In the genomic region with DNA sequence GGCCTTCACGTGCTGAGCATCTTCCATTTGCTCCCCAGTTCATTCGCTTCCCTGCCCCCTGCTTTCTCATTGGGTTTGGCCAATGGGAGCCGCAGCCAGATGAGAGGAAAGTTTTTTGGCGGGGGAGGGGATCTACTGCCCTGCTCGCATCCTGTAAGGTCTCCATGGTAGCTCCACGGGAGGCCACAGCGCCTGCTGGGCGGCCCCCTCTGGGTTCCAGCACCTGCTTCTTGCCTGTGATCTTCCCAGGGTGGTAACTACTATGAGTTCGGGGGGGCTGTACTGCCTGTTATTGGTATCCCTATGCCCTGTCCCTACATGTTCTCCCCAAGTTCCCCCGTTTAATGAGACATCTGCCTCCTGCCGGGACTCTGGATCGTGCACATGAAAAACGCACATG, we compare ENCODE assay signal across 21 cellular contexts. TPM values are rescaled to one million over a fixed set of nuclear protein-coding genes. Genes with fewer than 3 reads are reported as not detected.
DNase-seq lines count a peak whose midpoint lies in the region; ATAC-seq, FAIRE-seq and TF ChIP-seq lines count a peak whose summit lies in the region.
"Had no signal": no experiment of that assay in that cellular context is flagged by ENCODE, and none has a peak within 500 bp of the region (broad histone marks: within the 10 kb centered on the region; RNA-seq: fewer than 3 reads in every experiment).

No MANE protein-coding gene starts in this region.

- ATAC-seq in DND-41 (ENCODE audit: insufficient read depth, low read depth) (peak; percentile 86), GM12878 (no peak), GM21723 (IDR thresholded peaks at IDR 0.05; ENCODE audit: unreplicated experiment) (no peak)
- ATAC-seq: activated T-helper 17 cell treated with anti-CD3 and anti-CD28 coated beads, Interleukin-2, amount 50 U/mL, for 72 hours; Panc1 had no signal

- TF ChIP-seq CTCF in DND-41 (IDR thresholded peaks at IDR 0.05; ENCODE audit: borderline replicate concordance, extremely low read depth, low read length, poor library complexity, severe bottlenecking) (no peak), GM12878 (IDR thresholded peaks at IDR 0.05 in 2 of 3, conservative IDR thresholded peaks at IDR 0.05 in 1 of 3; ENCODE audit: control insufficient read depth in 2 of 3, extremely low read depth in 1 of 3, insufficient read depth in 1 of 3, low read depth in 3 of 3, low read length in 3 of 3) (no peak), neutrophil (IDR thresholded peaks at IDR 0.05) (no peak), GM20000 (IDR thresholded peaks at IDR 0.05; ENCODE audit: extremely low read depth, missing control alignments) (no peak)

- CTCF ChIA-PET in GM12878 (lab: Yijun Ruan, JAX), result interaction anchor here (0.6 kb wide), 1 partner anchor 46 kb away, joined by 3 read pairs; no protein-coding TSS in a partner anchor

- H3K9ac ChIP-seq in DND-41 (ENCODE audit: low read depth, low read length) (no peak overlapping the region), GM12878 (ENCODE audit: control insufficient read depth, insufficient read depth, low read length) (no peak overlapping the region)

- H3K4me3 ChIP-seq in DND-41 (ENCODE audit: low read depth in 1 of 2, low read length in 2 of 2) (no peak overlapping the region), GM12878 (no peak overlapping the region), neutrophil (ENCODE audit: low read depth in 1 of 2, low read length in 1 of 2) (no peak overlapping the region)
- H3K4me3 ChIP-seq: left ventricle myocardium inferior, pancreas, suprapubic skin had no signal

- H3K9me3 ChIP-seq in DND-41 (ENCODE audit: insufficient read depth, low read length, severe bottlenecking), result no peaks in the 10 kb centered on the region
- no peaks in the 10 kb centered on the region; the same call in 2 of the 3 replicates for H3K9me3 ChIP-seq in GM12878 (replicated peaks; ENCODE audit: control insufficient read depth, insufficient read depth, low read length)
- no peaks in the 10 kb centered on the region for H3K9me3 ChIP-seq in neutrophil
- H3K9me3 ChIP-seq: left ventricle myocardium inferior, pancreas, suprapubic skin had no signal

- peaks cover 37% of the 10 kb centered on the region; the same call in 1 of the 2 replicates for H4K20me1 ChIP-seq in DND-41 (ENCODE audit: insufficient read depth, low read length)
- H4K20me1 ChIP-seq in GM12878 (ENCODE audit: control insufficient read depth, insufficient read depth), result peaks cover 6% of the 10 kb centered on the region; the same call in 1 of the 2 replicates

- H3K4me2 ChIP-seq in DND-41 (ENCODE audit: insufficient read depth, low read length) (no peak overlapping the region), GM12878 (ENCODE audit: control insufficient read depth, insufficient read depth) (no peak overlapping the region)

- 0 out of 2 replicates have a peak, but pooled peaks have one; percentile 3 for TF ChIP-seq POLR2A in GM12878 (IDR thresholded peaks at IDR 0.05; ENCODE audit: low read depth, low read length)

- BruUV-seq in GM12878 (replicated peaks; lab: Mats Ljungman, UMichigan), result no TSS peak

- SMC1A ChIA-PET in GM12878 (lab: Charles Lee; ENCODE audit: uncharacterized antibody, unreplicated experiment), result no interaction called here

- peaks cover 9% of the 10 kb centered on the region for H3K36me3 ChIP-seq in DND-41 (ENCODE audit: insufficient read depth, low read length)
- peaks cover 17 to 40% of the 10 kb centered on the region in 2 experiments; a peak in 3 of 4 replicates for H3K36me3 ChIP-seq in GM12878 (ENCODE audit: control insufficient read depth in 2 of 2, insufficient read depth in 2 of 2, low read length in 1 of 2)
- peaks cover 39% of the 10 kb centered on the region for H3K36me3 ChIP-seq in neutrophil
- H3K36me3 ChIP-seq: left ventricle myocardium inferior, pancreas, suprapubic skin had no signal

- RAD21 ChIA-PET in GM12878 (lab: Charles Lee; ENCODE audit: unreplicated experiment), result interaction anchor here (0.8 kb wide), 1 partner anchor 17 kb away, joined by 3 read pairs; no protein-coding TSS in a partner anchor

- peak in 2 of 3 experiments; percentile 54 to 70 for DNase-seq in NCI-H1417 (lab: John Stamatoyannopoulos, UW)
- DNase-seq in NCI-H1417 treated with DMSO at 0.1 percent for 48 hours (lab: John Stamatoyannopoulos, UW), result no peak
- peak; percentile 89 for DNase-seq in DND-41
- DNase-seq in GM12878 (ENCODE audit: low read depth, low spot score), result no peak
- no peak for DNase-seq in GM20000 (ENCODE audit: low spot score)
- DNase-seq in T-helper 2 cell, result no peak
- DNase-seq: activated CD4-positive, alpha-beta T cell treated with anti-CD3 and anti-CD28 coated beads, Interleukin-2, amount 50 U/mL, for 4 hours; effector memory CD4-positive, alpha-beta T cell; left ventricle myocardium inferior; NCI-H1436; NCI-H2171; NCI-H82; stimulated activated CD4-positive, alpha-beta T cell treated with anti-CD3 and anti-CD28 coated beads, Interleukin-2, amount 100 ng/mL, for 48 hours had no signal

- no peak for TF ChIP-seq RAD21 in GM12878 (IDR thresholded peaks at IDR 0.05; ENCODE audit: insufficient read depth, low read depth, low read length)

- no peak for TF ChIP-seq EP300 in GM12878 (IDR thresholded peaks at IDR 0.05; ENCODE audit: borderline replicate concordance in 1 of 2, control insufficient read depth in 1 of 2, low read depth in 2 of 2, low read length in 2 of 2)

- 72% methylated on average over 13 of the region's 13 CpGs for WGBS in GM12878 (ENCODE audit: insufficient coverage, insufficient replicate concordance, low lambda C conversion rate, missing lambda C conversion rate)

- POLR2A ChIA-PET in GM12878 (lab: Charles Lee), result no interaction called here

- in situ Hi-C loops in GM12878 (cut with MboI), result no loop called here

- H3K79me2 ChIP-seq in DND-41 (ENCODE audit: insufficient read depth, low read length) (peaks cover 22% of the 10 kb centered on the region), GM12878 (ENCODE audit: control insufficient read depth, insufficient read depth, low read length) (peaks cover 50% of the 10 kb centered on the region)

- H3K27me3 ChIP-seq in DND-41 (ENCODE audit: insufficient read depth, low read length, poor library complexity), result no peaks in the 10 kb centered on the region
- H3K27me3 ChIP-seq in GM12878 (replicated peaks in 1 of 2; ENCODE audit: control insufficient read depth in 2 of 2, insufficient read depth in 2 of 2, low read length in 1 of 2), result no peaks in the 10 kb centered on the region
- H3K27me3 ChIP-seq in neutrophil, result no peaks in the 10 kb centered on the region
- H3K27me3 ChIP-seq: pancreas, suprapubic skin had no signal

- intact Hi-C loops in GM12878 (cut with micrococcal nuclease; ENCODE audit: unreplicated experiment), result no loop called here

- peaks cover 15% of the 10 kb centered on the region for H3K4me1 ChIP-seq in DND-41 (ENCODE audit: insufficient read depth, low read length)
- peaks cover 9% of the 10 kb centered on the region; the same call in 1 of the 2 replicates for H3K4me1 ChIP-seq in GM12878 (ENCODE audit: control insufficient read depth, insufficient read depth, low read length)
- H3K4me1 ChIP-seq in neutrophil (ENCODE audit: control insufficient read depth in 1 of 2, insufficient read depth in 1 of 2, low read depth in 1 of 2, low read length in 1 of 2), result peaks cover 27 to 31% of the 10 kb centered on the region in 2 experiments
- H3K4me1 ChIP-seq: suprapubic skin had no signal

- no peak for FAIRE-seq in GM12878 (lab: Jason Lieb, UNC)
- FAIRE-seq: HTR-8/SVneo, pancreas had no signal

- H2AFZ ChIP-seq in DND-41 (ENCODE audit: low read depth, low read length) (no peak overlapping the region), GM12878 (ENCODE audit: control insufficient read depth, low read depth, low read length) (no peak overlapping the region)

- H3K27ac ChIP-seq in DND-41 (ENCODE audit: low read length) (peak overlapping the region; percentile 52; the same call in 1 of the 2 replicates), GM12878 (ENCODE audit: control insufficient read depth, insufficient read depth) (no peak overlapping the region), neutrophil (peak overlapping the region; percentile 82)
- H3K27ac ChIP-seq: 22Rv1, left ventricle myocardium inferior, suprapubic skin had no signal

TF ChIP-seq in GM12878, 131 proteins besides CTCF, POLR2A, EP300 and RAD21 (continues in another document):
- TF ChIP-seq BCL11A (IDR thresholded peaks at IDR 0.05; ENCODE audit: low read depth, low read length), result no peak

RNA-seq across cellular contexts. Expression of a gene that starts 57.2 kb away (rescaled TPM):
- total RNA-seq in GM12878 (2013; cell fraction: nucleolus; rRNA removed), result 345 and 366 TPM in 2 replicates
- total RNA-seq in GM12878 (2014; rRNA removed), result 66.2 and 89.5 TPM in 2 replicates
- 64.9 and 74.6 TPM in 2 replicates for total RNA-seq in GM12878 (2014; rRNA removed; fragmentation: Illumina TruSeq; extraction: Trizol)
- total RNA-seq in GM12878 (2021), result 126 and 139 TPM in 2 replicates
- 51.0 TPM for polyA plus RNA-seq in GM12878 (2011; ENCODE audit: low read depth)
- 24.3 and 43.0 TPM in 2 replicates for polyA plus RNA-seq in GM12878 (2011; rRNA removed)
- 39.4 and 45.6 TPM in 2 replicates for polyA plus RNA-seq in GM12878 (2011; cell fraction: cytosol; rRNA removed)
- polyA plus RNA-seq in GM12878 (2011; cell fraction: nucleus; rRNA removed), result 143 and 184 TPM in 2 replicates
- polyA plus RNA-seq in GM12878 (2012), result 79.5 and 83.6 TPM in 2 replicates
- 78.1 and 101 TPM in 2 replicates for polyA plus RNA-seq in GM12878 (2014; fragmentation: Illumina TruSeq; extraction: Trizol)
- 10 to 100 TPM; 11.8 to 19.4 TPM for polyA plus RNA-seq in GM12878 (2014; fragmentation: Nextera tagmentation; extraction: Ambion mirVana)
- 88.1 and 102 TPM in 2 replicates for polyA plus RNA-seq in GM12878 (2014; rRNA removed)
- polyA plus RNA-seq in GM12878 (2016; fragmentation: Nextera tagmentation; extraction: Ambion mirVana), result 100 to 1,000 TPM; 101 to 104 TPM
- 142 and 157 TPM in 2 replicates for polyA minus RNA-seq in GM12878 (2011; rRNA and poly(A)+ RNA removed)
- 40.2 and 55.8 TPM in 2 replicates for polyA minus RNA-seq in GM12878 (2011; cell fraction: cytosol; rRNA and poly(A)+ RNA removed)
- polyA minus RNA-seq in GM12878 (2011; cell fraction: nucleus; rRNA and poly(A)+ RNA removed), result 114 and 175 TPM in 2 replicates

Comparison
In these comparisons a context has a peak if more than half of its experiments do, and no peak if none do; other contexts are left out.
1. DNase-seq: peak in NCI-H1417 (2 of 3) and DND-41 (single experiment); none in NCI-H1417 treated with DMSO at 0.1 percent for 48 hours (single experiment), GM12878 (single experiment), GM20000 (single experiment) and T-helper 2 cell (0 of 5).